Comparison of ENCODE assay signal across 14 cellular contexts in genomic region chr1:93556291-93556690, GRCh38.
DNase-seq lines count a peak whose midpoint lies in the region; ATAC-seq and TF ChIP-seq lines count a peak whose summit lies in the region.
"Had no signal": no experiment of that assay in that cellular context is flagged by ENCODE, and none has a peak within 500 bp of the region (broad histone marks: within the 10 kb centered on the region; RNA-seq: fewer than 3 reads in every experiment).

No MANE protein-coding gene starts in this region.

- intact Hi-C loops in stomach (cut with DNase I; ENCODE audit: low total_unique reads) = no loop called here

- H3K4me3 ChIP-seq in stomach = no peak overlapping the region
- H3K4me3 ChIP-seq: transverse colon had no signal

- H3K36me3 ChIP-seq in stomach = peaks cover 6 to 22% (median 18%) of the 10 kb centered on the region in 4 donors

- no peak for TF ChIP-seq CTCF in stomach (IDR thresholded peaks at IDR 0.05)

- no peaks in the 10 kb centered on the region for H3K27me3 Mint-ChIP-seq in T-helper 17 cell
- H3K27me3 Mint-ChIP-seq: IgD-negative memory B cell had no signal

- peaks cover 8% of the 10 kb centered on the region for H3K36me3 Mint-ChIP-seq in T-helper 17 cell (ENCODE audit: low read depth)

- no peak overlapping the region for H3K27ac Mint-ChIP-seq in T-helper 17 cell
- H3K27ac Mint-ChIP-seq: activated CD8-positive, alpha-beta T cell treated with anti-CD3 and anti-CD28 coated beads, Interleukin-2, amount 10 ng/mL, durations not matched to agents 7 days and 5 days; IgD-negative memory B cell had no signal

- no peaks in the 10 kb centered on the region for H3K27me3 ChIP-seq in stomach
- H3K27me3 ChIP-seq: transverse colon had no signal

- peak overlapping the region; percentile 41 for H3K4me3 Mint-ChIP-seq in T-helper 17 cell
- H3K4me3 Mint-ChIP-seq: activated CD8-positive, alpha-beta T cell treated with anti-CD3 and anti-CD28 coated beads, Interleukin-2, amount 10 ng/mL, durations not matched to agents 7 days and 5 days; IgD-negative memory B cell had no signal

- TF ChIP-seq POLR2A in stomach (IDR thresholded peaks at IDR 0.05) = no peak

- WGBS in stomach, 5 donors = 68 to 88% (median 75%) methylated on average over 2 of the region's 2 CpGs

- ATAC-seq in T-helper 17 cell (no peak), GM19397 (IDR thresholded peaks at IDR 0.05; ENCODE audit: unreplicated experiment) (no peak)
- ATAC-seq: activated CD8-positive, alpha-beta T cell treated with anti-CD3 and anti-CD28 coated beads, Interleukin-2, amount 10 ng/mL, durations not matched to agents 7 days and 5 days had no signal

- H3K4me1 ChIP-seq in stomach = peaks cover 31 to 49% (median 45%) of the 10 kb centered on the region in 4 donors

- H3K27ac ChIP-seq in stomach = peak overlapping the region in 4 of 5 donors; percentile 4 to 82 (median 72)

- DNase-seq in NCI-H524 (lab: John Stamatoyannopoulos, UW) = peak; percentile 17 to 68
- DNase-seq in NCI-H524 treated with DMSO at 0.1 percent for 48 hours (lab: John Stamatoyannopoulos, UW) = no peak
- peak; percentile 20 for DNase-seq in M059J (ENCODE audit: low read depth)
- no peak for DNase-seq in T-helper 17 cell
- no peak for DNase-seq in stomach
- no peak for DNase-seq in T-helper 1 cell
- no peak for DNase-seq in SK-N-DZ (ENCODE audit: low spot score)
- DNase-seq: activated CD8-positive, alpha-beta T cell treated with anti-CD3 and anti-CD28 coated beads, Interleukin-2, amount 10 ng/mL, durations not matched to agents 7 days and 5 days; activated gamma-delta T cell treated with Interleukin-2 at 50 U/mL for 16 hours; NCI-H526; posterior cingulate gyrus; transverse colon had no signal

- peaks cover 7% of the 10 kb centered on the region for H3K4me1 Mint-ChIP-seq in T-helper 17 cell

- H3K9me3 ChIP-seq in T-helper 17 cell (ENCODE audit: control insufficient read depth, low read length, poor library complexity, severe bottlenecking) = no peaks in the 10 kb centered on the region
- H3K9me3 ChIP-seq in stomach = no peaks in the 10 kb centered on the region
- H3K9me3 ChIP-seq: transverse colon had no signal

- TF ChIP-seq EP300 in stomach (IDR thresholded peaks at IDR 0.05) = no peak

Comparison
In these comparisons a context has a peak if more than half of its experiments do, and no peak if none do; other contexts are left out.
1. DNase-seq: peak in NCI-H524 (2 of 2) and M059J (single experiment); none in NCI-H524 treated with DMSO at 0.1 percent for 48 hours (single experiment), T-helper 17 cell (0 of 3), stomach (single experiment), T-helper 1 cell (0 of 5) and SK-N-DZ (single experiment).